Comparison of ENCODE assay signal across 7 cellular contexts in genomic region chr11:66857234-66857926, GRCh38. TPM values are rescaled to one million over a fixed set of nuclear protein-coding genes. Genes with fewer than 3 reads are reported as not detected.
DNase-seq lines count a peak whose midpoint lies in the region; ATAC-seq and TF ChIP-seq lines count a peak whose summit lies in the region.

No MANE protein-coding gene starts in this region.

- H3K36me3 ChIP-seq in MG63 (peaks cover 21% of the 10 kb centered on the region), neuron (ENCODE audit: insufficient read depth, low read length) (peaks cover 6% of the 10 kb centered on the region)

- TF ChIP-seq CTCF in GM12875 (IDR thresholded peaks at IDR 0.05; ENCODE audit: borderline replicate concordance, insufficient read depth, low read depth, low read length) = no peak

- H3K9me3 ChIP-seq in MG63 (no peaks in the 10 kb centered on the region), neuron (ENCODE audit: low read length) (no peaks in the 10 kb centered on the region)

- DNase-seq in MG63 (no peak), NCI-H1105 (lab: John Stamatoyannopoulos, UW) (no peak), NCI-H446 (lab: John Stamatoyannopoulos, UW) (no peak)

- peaks cover 14% of the 10 kb centered on the region for H3K4me1 ChIP-seq in neuron (ENCODE audit: insufficient read depth, low read length)

- no peak overlapping the region for H2AFZ ChIP-seq in neuron (ENCODE audit: low read depth, low read length)

- H3K4me3 ChIP-seq in GM12875 (ENCODE audit: low read depth, low read length) (peak overlapping the region; percentile 76), MG63 (peak overlapping the region; percentile 51), neuron (ENCODE audit: low read length) (peak overlapping the region; percentile 63)

- peak overlapping the region; percentile 39 for H3K27ac ChIP-seq in cingulate gyrus (ENCODE audit: low read depth, low read length)

- ATAC-seq in HG03442 (IDR thresholded peaks at IDR 0.05; ENCODE audit: unreplicated experiment) = no peak

- H3K27me3 ChIP-seq in MG63 (no peaks in the 10 kb centered on the region), neuron (ENCODE audit: insufficient read depth, low read length) (no peaks in the 10 kb centered on the region)

RNA-seq across cellular contexts. Expression of gene LRFN4, which starts 0.5 kb away (rescaled TPM):
- total RNA-seq in MG63 (2014; rRNA removed; shearing (Covaris generic); ENCODE audit: low replicate concordance) = 22.4 and 42.8 TPM in 2 replicates

RNA-seq across cellular contexts. Expression of gene RCE1, which starts 14.1 kb away (rescaled TPM):
- 16.4 and 17.2 TPM in 2 replicates for total RNA-seq in MG63 (2014; rRNA removed; shearing (Covaris generic); ENCODE audit: low replicate concordance)
